In genomic region chr1:64966158-64966963, GRCh38 we compare ENCODE assay signal across 8 cellular contexts. TPM values are rescaled to one million over a fixed set of nuclear protein-coding genes. Genes with fewer than 3 reads are reported as not detected.
DNase-seq lines count a peak whose midpoint lies in the region; ATAC-seq lines count a peak whose summit lies in the region.

JAK1 (minus strand) TSS chr1:64966549; CDS start chr1:64886264, 80,285 bp downstream.

- H3K4me3 Mint-ChIP-seq in CD4-positive, alpha-beta memory T cell = peak within 1 kb of the TSS; percentile 89 to 97 (median 94)
- H3K4me3 Mint-ChIP-seq in memory B cell = peak within 1 kb of the TSS; percentile 91

- no peaks in the 10 kb centered on the region for H3K36me3 ChIP-seq in CD4-positive, alpha-beta memory T cell (ENCODE audit: insufficient read depth, low read length)
- no peaks in the 10 kb centered on the region for H3K36me3 ChIP-seq in effector memory CD4-positive, alpha-beta T cell (ENCODE audit: control insufficient read depth, insufficient read depth, low read length)

- H3K4me1 Mint-ChIP-seq in CD4-positive, alpha-beta memory T cell = peaks cover 38 to 42% (median 40%) of the 10 kb centered on the region in 4 donors
- H3K4me1 Mint-ChIP-seq in memory B cell = peaks cover 39% of the 10 kb centered on the region

- CTCF ChIA-PET in CD4-positive, alpha-beta memory T cell (lab: Charles Lee; ENCODE audit: partially characterized antibody) = interaction anchor here (0.9 to 2.6 kb wide), 8 partner anchors 13 to 139 kb away, joined by 3 to 12 read pairs (median 3); no protein-coding TSS in a partner anchor

- H3K36me3 Mint-ChIP-seq in CD4-positive, alpha-beta memory T cell = peaks cover 0 to 16% of the 10 kb centered on the region in 2 donors
- peaks cover 2% of the 10 kb centered on the region for H3K36me3 Mint-ChIP-seq in memory B cell

- no peaks in the 10 kb centered on the region for H3K9me3 ChIP-seq in CD4-positive, alpha-beta memory T cell (ENCODE audit: control insufficient read depth in 1 of 2, low read length in 2 of 2)
- no peaks in the 10 kb centered on the region for H3K9me3 ChIP-seq in effector memory CD4-positive, alpha-beta T cell (ENCODE audit: control insufficient read depth, low read length)

- peaks cover 48% of the 10 kb centered on the region for H3K4me1 ChIP-seq in CD4-positive, alpha-beta memory T cell (ENCODE audit: insufficient read depth, low read length)
- H3K4me1 ChIP-seq in effector memory CD4-positive, alpha-beta T cell (ENCODE audit: control insufficient read depth, insufficient read depth, low read length, poor library complexity, severe bottlenecking) = peaks cover 25% of the 10 kb centered on the region

- H3K27ac Mint-ChIP-seq in CD4-positive, alpha-beta memory T cell = peak within 1 kb of the TSS; percentile 93 to 97 (median 97)
- peak within 1 kb of the TSS; percentile 96 for H3K27ac Mint-ChIP-seq in memory B cell

- intact Hi-C loops in CD4-positive, alpha-beta memory T cell (cut with micrococcal nuclease) = loop anchor here (1.0 to 10.0 kb wide), 8 partner anchors 36 to 454 kb away; partner anchors contain the start of genes LEPR, LEPROT and RAVER2

- ATAC-seq in GM19397 (IDR thresholded peaks at IDR 0.05; ENCODE audit: unreplicated experiment) (peak; percentile 82), HG03558 (IDR thresholded peaks at IDR 0.05; ENCODE audit: extremely low read depth, unreplicated experiment) (peak; percentile 61), memory B cell (ENCODE audit: low read depth) (peak; percentile 77)

- H3K27me3 Mint-ChIP-seq in CD4-positive, alpha-beta memory T cell = no peaks in the 10 kb centered on the region
- H3K27me3 Mint-ChIP-seq in memory B cell = no peaks in the 10 kb centered on the region

- H3K27me3 ChIP-seq in CD4-positive, alpha-beta memory T cell (ENCODE audit: insufficient read depth, low read length) = no peaks in the 10 kb centered on the region
- no peaks in the 10 kb centered on the region for H3K27me3 ChIP-seq in effector memory CD4-positive, alpha-beta T cell (replicated peaks; ENCODE audit: control insufficient read depth, insufficient read depth, low read length, poor library complexity, severe bottlenecking)

- POLR2A ChIA-PET in CD4-positive, alpha-beta memory T cell (lab: Charles Lee; ENCODE audit: partially characterized antibody) = interaction anchor here (0.7 to 4.6 kb wide), 39 partner anchors 9 to 1373 kb away, joined by 3 to 62 read pairs (median 4); partner anchors contain the start of gene PGM1

- DNase-seq in CD4-positive, alpha-beta memory T cell = peak; percentile 87 to 91 (median 90)
- DNase-seq in NCI-H82 treated with DMSO at 0.1 percent for 48 hours (lab: John Stamatoyannopoulos, UW; ENCODE audit: unreplicated experiment) (peak; percentile 65), memory B cell (ENCODE audit: low spot score in 2 of 2) (peak; percentile 82)
- peak; percentile 93 for DNase-seq in activated CD8-positive, alpha-beta memory T cell treated with anti-CD3 and anti-CD28 coated beads for 24 hours
- DNase-seq in effector memory CD4-positive, alpha-beta T cell = peak; percentile 80 to 86 (median 84)
- DNase-seq in stimulated activated CD8-positive, alpha-beta memory T cell treated with anti-CD3 and anti-CD28 coated beads, Interleukin-12 subunit alpha, Interleukin-12 subunit beta, amount 100 ng/mL, for 1 hour (ENCODE audit: low read depth) = peak; percentile 82

- H3K4me3 ChIP-seq in CD4-positive, alpha-beta memory T cell (ENCODE audit: low read length in 2 of 2) = peak within 1 kb of the TSS; percentile 93 to 95
- peak within 1 kb of the TSS; percentile 85 for H3K4me3 ChIP-seq in effector memory CD4-positive, alpha-beta T cell (ENCODE audit: insufficient read depth, low read depth, low read length, poor library complexity, severe bottlenecking)

- no peaks in the 10 kb centered on the region for H3K9me3 Mint-ChIP-seq in CD4-positive, alpha-beta memory T cell
- H3K9me3 Mint-ChIP-seq in memory B cell = no peaks in the 10 kb centered on the region

- peak within 1 kb of the TSS; percentile 96 for H3K27ac ChIP-seq in CD4-positive, alpha-beta memory T cell (ENCODE audit: low read depth, low read length)
- peak within 1 kb of the TSS; percentile 90 for H3K27ac ChIP-seq in effector memory CD4-positive, alpha-beta T cell (ENCODE audit: insufficient read depth, low read length, poor library complexity, severe bottlenecking)

RNA-seq across cellular contexts. Expression of gene JAK1, which starts in this region (rescaled TPM):
- 100 to 1,000 TPM; 370 to 372 TPM for total RNA-seq in CD4-positive, alpha-beta memory T cell
- polyA plus RNA-seq in CD4-positive, alpha-beta memory T cell = 100 to 1,000 TPM; 163 to 258 TPM

Comparison
In these comparisons a context has a peak if more than half of its experiments do, and no peak if none do; other contexts are left out.
1. Peak in every context shown above with its lines: DNase-seq, ATAC-seq, H3K4me3 ChIP-seq and H3K27ac ChIP-seq.